ENCODE assay signal across 16 cellular contexts in the genomic region with DNA sequence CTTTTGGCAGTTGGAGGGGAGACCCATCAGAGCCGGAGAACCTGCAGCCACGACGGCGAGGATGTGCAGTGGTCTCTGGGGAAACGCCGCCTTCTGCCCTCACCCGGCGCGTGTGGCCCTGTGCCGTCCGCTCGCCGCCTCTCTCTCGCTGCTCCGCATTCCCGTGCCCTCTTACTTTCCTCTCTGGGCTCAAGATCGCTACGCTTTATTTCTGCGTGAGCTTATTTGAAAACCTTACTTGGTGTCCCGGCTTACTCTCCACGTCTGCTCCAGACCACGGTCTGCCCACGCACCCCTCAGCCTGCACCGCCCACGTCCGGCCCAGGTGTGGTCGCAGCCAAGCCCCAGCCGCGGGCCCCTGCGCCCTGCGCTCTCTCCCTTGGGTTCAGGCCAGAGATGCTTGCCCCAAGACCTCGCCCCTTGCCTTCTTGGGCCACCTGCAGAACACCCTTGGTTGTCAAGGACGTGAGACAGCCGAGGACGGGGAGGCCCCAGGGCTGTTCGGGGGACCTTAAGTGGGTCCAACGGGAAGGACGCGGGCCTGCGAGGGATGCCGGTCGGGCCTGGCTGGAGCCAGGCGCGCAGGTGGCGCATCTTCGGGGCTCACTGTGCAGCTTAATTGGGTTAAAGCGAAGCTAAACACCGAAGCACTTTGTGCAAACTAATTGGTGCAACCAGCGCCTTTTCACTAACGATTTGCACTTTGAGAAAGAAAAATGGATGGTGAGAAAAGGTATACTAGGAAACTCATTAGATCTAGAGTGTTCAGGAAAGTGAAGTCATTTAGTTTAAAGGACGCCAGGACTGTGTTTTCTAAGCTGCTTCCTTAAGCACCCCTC. TPM values are rescaled to one million over a fixed set of nuclear protein-coding genes. Genes with fewer than 3 reads are reported as not detected.
DNase-seq lines count a peak whose midpoint lies in the region; ATAC-seq, FAIRE-seq and TF ChIP-seq lines count a peak whose summit lies in the region.
"Had no signal": no experiment of that assay in that cellular context is flagged by ENCODE, and none has a peak within 500 bp of the region (broad histone marks: within the 10 kb centered on the region; RNA-seq: fewer than 3 reads in every experiment).

No MANE protein-coding gene starts in this region.

- peak overlapping the region; percentile 23 for H3K4me3 Mint-ChIP-seq in stimulated activated naive CD8-positive, alpha-beta T cell treated with anti-CD3 and anti-CD28 coated beads, Interleukin-15, Interleukin-2, amounts not matched to agents 100 ng/mL and 50 ng/mL, for 24 hours
- H3K4me3 Mint-ChIP-seq in memory B cell, result peak overlapping the region; percentile 34
- H3K4me3 Mint-ChIP-seq in activated T-helper 17 cell treated with anti-CD3 and anti-CD28 coated beads, Interleukin-2, amount 50 U/mL, for 72 hours, result no peak overlapping the region

- TF ChIP-seq CTCF in upper lobe of right lung (IDR thresholded peaks at IDR 0.05) (no peak), D721Med (IDR thresholded peaks at IDR 0.05; ENCODE audit: insufficient read depth, missing control alignments) (no peak)

- peaks cover 53% of the 10 kb centered on the region for H3K27me3 ChIP-seq in upper lobe of right lung
- H3K27me3 ChIP-seq: dorsolateral prefrontal cortex had no signal

- no peak overlapping the region for H3K27ac Mint-ChIP-seq in stimulated activated naive CD8-positive, alpha-beta T cell treated with anti-CD3 and anti-CD28 coated beads, Interleukin-15, Interleukin-2, amounts not matched to agents 100 ng/mL and 50 ng/mL, for 24 hours
- H3K27ac Mint-ChIP-seq in memory B cell, result no peak overlapping the region
- H3K27ac Mint-ChIP-seq in activated T-helper 17 cell treated with anti-CD3 and anti-CD28 coated beads, Interleukin-2, amount 50 U/mL, for 72 hours, result no peak overlapping the region
- H3K27ac Mint-ChIP-seq: naive thymus-derived CD8-positive, alpha-beta T cell had no signal

- H3K36me3 ChIP-seq in upper lobe of right lung, result no peaks in the 10 kb centered on the region
- H3K36me3 ChIP-seq: heart right ventricle had no signal

- H3K4me1 Mint-ChIP-seq in stimulated activated naive CD8-positive, alpha-beta T cell treated with anti-CD3 and anti-CD28 coated beads, Interleukin-15, Interleukin-2, amounts not matched to agents 100 ng/mL and 50 ng/mL, for 24 hours (ENCODE audit: low read depth), result peaks cover 25% of the 10 kb centered on the region
- peaks cover 17% of the 10 kb centered on the region for H3K4me1 Mint-ChIP-seq in memory B cell
- peaks cover 10% of the 10 kb centered on the region for H3K4me1 Mint-ChIP-seq in activated T-helper 17 cell treated with anti-CD3 and anti-CD28 coated beads, Interleukin-2, amount 50 U/mL, for 72 hours

- H3K27ac ChIP-seq in upper lobe of right lung, result no peak overlapping the region
- H3K27ac ChIP-seq: heart right ventricle had no signal

- no peak for ATAC-seq in stimulated activated naive CD8-positive, alpha-beta T cell treated with anti-CD3 and anti-CD28 coated beads, Interleukin-15, Interleukin-2, amounts not matched to agents 100 U/mL and 50 U/mL, for 24 hours
- ATAC-seq in memory B cell (ENCODE audit: low read depth), result no peak
- peak; percentile 33 for ATAC-seq in upper lobe of right lung
- no peak for ATAC-seq in GM19463 (IDR thresholded peaks at IDR 0.05; ENCODE audit: unreplicated experiment)
- no peak for ATAC-seq in activated T-helper 17 cell treated with anti-CD3 and anti-CD28 coated beads, Interleukin-2, amount 50 U/mL, for 72 hours (replicated peaks)
- ATAC-seq: activated CD4-positive, CD25-positive, alpha-beta regulatory T cell treated with anti-CD3 and anti-CD28 coated beads, Interleukin-2, amount 50 U/mL, for 24 hours; naive thymus-derived CD8-positive, alpha-beta T cell had no signal

- DNase-seq in stimulated activated naive CD8-positive, alpha-beta T cell treated with anti-CD3 and anti-CD28 coated beads, Interleukin-15, Interleukin-2, amounts not matched to agents 100 U/mL and 50 U/mL, for 24 hours, result no peak
- DNase-seq in cerebellar cortex (ENCODE audit: low spot score) (peak; percentile 76), memory B cell (ENCODE audit: low spot score in 2 of 2) (no peak), upper lobe of right lung (no peak), D721Med (ENCODE audit: insufficient read length, low spot score) (no peak)
- DNase-seq: activated naive CD4-positive, alpha-beta T cell; AML-193; heart right ventricle; naive thymus-derived CD8-positive, alpha-beta T cell; NCI-H510A treated with DMSO at 0.1 percent for 48 hours; SHP77 treated with DMSO at 0.1 percent for 48 hours had no signal

- no peak overlapping the region for H3K4me3 ChIP-seq in upper lobe of right lung
- H3K4me3 ChIP-seq: heart right ventricle had no signal

- H3K36me3 Mint-ChIP-seq in stimulated activated naive CD8-positive, alpha-beta T cell treated with anti-CD3 and anti-CD28 coated beads, Interleukin-15, Interleukin-2, amounts not matched to agents 100 ng/mL and 50 ng/mL, for 24 hours (ENCODE audit: low read depth), result peaks cover 10% of the 10 kb centered on the region
- H3K36me3 Mint-ChIP-seq in memory B cell, result no peaks in the 10 kb centered on the region
- H3K36me3 Mint-ChIP-seq in activated T-helper 17 cell treated with anti-CD3 and anti-CD28 coated beads, Interleukin-2, amount 50 U/mL, for 72 hours (ENCODE audit: low read depth), result peaks cover 22% of the 10 kb centered on the region

- intact Hi-C loops in upper lobe of right lung (cut with DNase I), result no loop called here

- peaks cover 62% of the 10 kb centered on the region for H3K27me3 Mint-ChIP-seq in stimulated activated naive CD8-positive, alpha-beta T cell treated with anti-CD3 and anti-CD28 coated beads, Interleukin-15, Interleukin-2, amounts not matched to agents 100 ng/mL and 50 ng/mL, for 24 hours
- H3K27me3 Mint-ChIP-seq in memory B cell, result peaks cover 25% of the 10 kb centered on the region
- peaks cover 44% of the 10 kb centered on the region for H3K27me3 Mint-ChIP-seq in activated T-helper 17 cell treated with anti-CD3 and anti-CD28 coated beads, Interleukin-2, amount 50 U/mL, for 72 hours

- no peaks in the 10 kb centered on the region for H3K9me3 ChIP-seq in upper lobe of right lung

- FAIRE-seq in D721Med (lab: Jason Lieb, UNC), result no peak

- peaks cover 3% of the 10 kb centered on the region for H3K9me3 Mint-ChIP-seq in stimulated activated naive CD8-positive, alpha-beta T cell treated with anti-CD3 and anti-CD28 coated beads, Interleukin-15, Interleukin-2, amounts not matched to agents 100 ng/mL and 50 ng/mL, for 24 hours
- peaks cover 2% of the 10 kb centered on the region for H3K9me3 Mint-ChIP-seq in memory B cell
- peaks cover 4% of the 10 kb centered on the region for H3K9me3 Mint-ChIP-seq in activated T-helper 17 cell treated with anti-CD3 and anti-CD28 coated beads, Interleukin-2, amount 50 U/mL, for 72 hours

- H3K4me1 ChIP-seq in upper lobe of right lung, result no peaks in the 10 kb centered on the region

RNA-seq across cellular contexts. Expression of gene MAB21L1, which starts 2.1 kb away (rescaled TPM):
- 0.17 TPM for total RNA-seq in upper lobe of right lung
- total RNA-seq in activated T-helper 17 cell treated with anti-CD3 and anti-CD28 coated beads, Interleukin-2, amount 50 U/mL, for 72 hours, result not detected
- total RNA-seq: naive thymus-derived CD8-positive, alpha-beta T cell had no signal
